Comparison of ENCODE assay signal across 25 cellular contexts in genomic region chr14:29169408-29169807, GRCh38.
DNase-seq lines count a peak whose midpoint lies in the region; ATAC-seq and FAIRE-seq lines count a peak whose summit lies in the region.
"Had no signal": no experiment of that assay in that cellular context is flagged by ENCODE, and none has a peak within 500 bp of the region (broad histone marks: within the 10 kb centered on the region; RNA-seq: fewer than 3 reads in every experiment).

No MANE protein-coding gene starts in this region.

- H3K23ac ChIP-seq in trophoblast cell (ENCODE audit: low read length): no peak overlapping the region

- H4K12ac ChIP-seq in trophoblast cell (ENCODE audit: low read depth, low read length): no peak overlapping the region

- H3K27me3 ChIP-seq in trophoblast cell (ENCODE audit: insufficient read depth, low read length): no peaks in the 10 kb centered on the region
- H3K27me3 ChIP-seq: BLaER1 treated with 17β-estradiol and CSF1 and Interleukin-3, amounts not matched to agents 10 nM and 100 nM had no signal

- no CpG with 5 or more reads among the region's 5 CpGs for WGBS in trophoblast cell (ENCODE audit: extremely low coverage, insufficient coverage, insufficient read length)

- H3K27me3 Mint-ChIP-seq in stimulated activated memory B cell treated with anti-CD40 and anti-IgM and Interleukin-4, amounts not matched to agents 10 μg/mL and 1 μg/mL and 100 μg/mL, for 72 hours: no peaks in the 10 kb centered on the region
- H3K27me3 Mint-ChIP-seq: B cell; CD4-positive, alpha-beta T cell had no signal

- H3K36me3 Mint-ChIP-seq in stimulated activated memory B cell treated with anti-CD40 and anti-IgM and Interleukin-4, amounts not matched to agents 10 μg/mL and 1 μg/mL and 100 μg/mL, for 72 hours: no peaks in the 10 kb centered on the region
- H3K36me3 Mint-ChIP-seq: CD8-positive, alpha-beta T cell had no signal

- no peak overlapping the region for H3K4ac ChIP-seq in trophoblast cell (ENCODE audit: low read depth, low read length)

- no peak overlapping the region for H2BK120ac ChIP-seq in trophoblast cell (ENCODE audit: insufficient read depth, low read length, poor library complexity)

- H4K91ac ChIP-seq in trophoblast cell (ENCODE audit: low read depth, low read length): no peak overlapping the region

- FAIRE-seq in HTR-8/SVneo (lab: Jason Lieb, UNC): peak; percentile 63
- FAIRE-seq: A549, D721Med, GM12878, GM12892, GM18507, GM19239 had no signal

- H3K27ac ChIP-seq in trophoblast cell (ENCODE audit: low read depth, low read length): no peak overlapping the region
- H3K27ac ChIP-seq: 22Rv1; A549; BLaER1 treated with 17β-estradiol and CSF1 and Interleukin-3, amounts not matched to agents 10 nM and 100 nM; C4-2B had no signal

- peak overlapping the region; percentile 4 for H3K9ac ChIP-seq in trophoblast cell (ENCODE audit: low read length)
- H3K9ac ChIP-seq: BLaER1 treated with 17β-estradiol and CSF1 and Interleukin-3, amounts not matched to agents 10 nM and 100 nM had no signal

- no peak overlapping the region for H2AK5ac ChIP-seq in trophoblast cell (ENCODE audit: low read length)

- no peaks in the 10 kb centered on the region for H3K36me3 ChIP-seq in trophoblast cell (ENCODE audit: control insufficient read depth in 1 of 2, insufficient read depth in 2 of 2, low read length in 2 of 2)
- H3K36me3 ChIP-seq: BLaER1 treated with 17β-estradiol and CSF1 and Interleukin-3, amounts not matched to agents 10 nM and 100 nM had no signal

- H2BK5ac ChIP-seq in trophoblast cell (ENCODE audit: low read depth, low read length, poor library complexity): no peak overlapping the region

- H3K4me3 ChIP-seq in trophoblast cell (ENCODE audit: low read depth, low read length): no peak overlapping the region
- H3K4me3 ChIP-seq: A549; BLaER1 treated with 17β-estradiol and CSF1 and Interleukin-3, amounts not matched to agents 10 nM and 100 nM; GM12878 had no signal

- no peaks in the 10 kb centered on the region for H3K4me1 ChIP-seq in trophoblast cell (ENCODE audit: control insufficient read depth in 1 of 2, insufficient read depth in 2 of 2, low read length in 2 of 2)
- H3K4me1 ChIP-seq: A549, Caco-2 had no signal

- no peak overlapping the region for H4K8ac ChIP-seq in trophoblast cell (ENCODE audit: low read depth, low read length)

- no peak overlapping the region for H3K4me2 ChIP-seq in trophoblast cell (ENCODE audit: low read length)
- H3K4me2 ChIP-seq: A549; BLaER1 treated with 17β-estradiol and CSF1 and Interleukin-3, amounts not matched to agents 10 nM and 100 nM had no signal

- H3K9me3 ChIP-seq in trophoblast cell (ENCODE audit: insufficient read depth, low read depth, low read length): peaks cover 3% of the 10 kb centered on the region
- H3K9me3 ChIP-seq: A549, Caco-2 had no signal

- no peak overlapping the region for H3K14ac ChIP-seq in trophoblast cell (ENCODE audit: low read length)

- H3K18ac ChIP-seq in trophoblast cell (ENCODE audit: low read length): no peak overlapping the region

- no peaks in the 10 kb centered on the region for H3K9me3 Mint-ChIP-seq in stimulated activated memory B cell treated with anti-CD40 and anti-IgM and Interleukin-4, amounts not matched to agents 10 μg/mL and 1 μg/mL and 100 μg/mL, for 72 hours

- no peak overlapping the region for H2AFZ ChIP-seq in trophoblast cell (ENCODE audit: insufficient read depth, low read length, poor library complexity)

- no peaks in the 10 kb centered on the region for H3K79me2 ChIP-seq in trophoblast cell (ENCODE audit: control insufficient read depth, insufficient read depth, low read length, poor library complexity)

- no peak overlapping the region for H3K27ac Mint-ChIP-seq in stimulated activated memory B cell treated with anti-CD40 and anti-IgM and Interleukin-4, amounts not matched to agents 10 μg/mL and 1 μg/mL and 100 μg/mL, for 72 hours
- H3K27ac Mint-ChIP-seq: B cell; CD4-positive, alpha-beta T cell; CD8-positive, alpha-beta T cell had no signal

- no peaks in the 10 kb centered on the region for H3K79me1 ChIP-seq in trophoblast cell (ENCODE audit: low read length)

- H3K4me1 Mint-ChIP-seq in stimulated activated memory B cell treated with anti-CD40 and anti-IgM and Interleukin-4, amounts not matched to agents 10 μg/mL and 1 μg/mL and 100 μg/mL, for 72 hours: no peaks in the 10 kb centered on the region
- H3K4me1 Mint-ChIP-seq: B cell had no signal

- DNase-seq in HTR-8/SVneo (ENCODE audit: insufficient read length, low spot score): no peak
- DNase-seq in trophoblast cell: no peak
- DNase-seq in ureter (ENCODE audit: low spot score): no peak
- DNase-seq: AML-193; Caco-2; Calu3; CD4-positive, alpha-beta T cell; CD8-positive, alpha-beta T cell; DMS79; DND-41; EL; GDM1 had no signal

- H2BK12ac ChIP-seq in trophoblast cell (ENCODE audit: low read length): no peak overlapping the region

- no peak overlapping the region for H3K4me3 Mint-ChIP-seq in stimulated activated memory B cell treated with anti-CD40 and anti-IgM and Interleukin-4, amounts not matched to agents 10 μg/mL and 1 μg/mL and 100 μg/mL, for 72 hours
- H3K4me3 Mint-ChIP-seq: B cell; CD4-positive, alpha-beta T cell; CD8-positive, alpha-beta T cell had no signal

- ATAC-seq in stimulated activated memory B cell treated with anti-CD40 and anti-IgM and Interleukin-4, amounts not matched to agents 10 μg/mL and 1 μg/mL and 100 μg/mL, for 72 hours: peak; percentile 24
- ATAC-seq in HG02973 (IDR thresholded peaks at IDR 0.05; ENCODE audit: unreplicated experiment): no peak
- no peak for ATAC-seq in GM18907 (IDR thresholded peaks at IDR 0.05; ENCODE audit: unreplicated experiment)
- ATAC-seq: A549; CD8-positive, alpha-beta T cell; GM12878 had no signal
